Comparison of ENCODE assay signal across 2 cellular contexts in genomic region chr12:52152905-52153317, GRCh38.
TF ChIP-seq lines count a peak whose summit lies in the region.

No MANE protein-coding gene starts in this region.

TF ChIP-seq in IMR-90, 13 proteins besides CTCF, POLR2A, EP300 and RAD21:
- TF ChIP-seq RFX5 (IDR thresholded peaks at IDR 0.05; ENCODE audit: low read depth, low read length) (no peak), MXI1 (IDR thresholded peaks at IDR 0.05; ENCODE audit: borderline replicate concordance, low read depth, low read length) (no peak), NFE2L2 (IDR thresholded peaks at IDR 0.05; ENCODE audit: low read depth, low read length) (no peak), CEBPB (IDR thresholded peaks at IDR 0.05; ENCODE audit: low read depth, low read length) (no peak), ELK1 (IDR thresholded peaks at IDR 0.05; ENCODE audit: borderline replicate concordance, low read depth, low read length) (no peak), SMC3 (IDR thresholded peaks at IDR 0.05; ENCODE audit: low read depth, low read length) (no peak), RCOR1 (IDR thresholded peaks at IDR 0.05; ENCODE audit: insufficient replicate concordance, low read length) (no peak), CHD1 (IDR thresholded peaks at IDR 0.05; ENCODE audit: low read depth, low read length) (no peak), USF2 (IDR thresholded peaks at IDR 0.05; ENCODE audit: low read depth, low read length) (no peak), FOS (IDR thresholded peaks at IDR 0.05; ENCODE audit: low read depth, low read length) (no peak), MAZ (IDR thresholded peaks at IDR 0.05; ENCODE audit: borderline replicate concordance, low read depth, low read length) (no peak), BHLHE40 (IDR thresholded peaks at IDR 0.05; ENCODE audit: low read depth, low read length) (no peak), MAFK (IDR thresholded peaks at IDR 0.05; ENCODE audit: low read depth, low read length) (no peak)
TF ChIP-seq in IMR-90: peak in this region for 0.

TF ChIP-seq in endothelial cell of umbilical vein, 7 proteins besides CTCF, POLR2A, EP300 and RAD21:
- no peak for TF ChIP-seq GATA2 (IDR thresholded peaks at IDR 0.05; ENCODE audit: insufficient read depth, insufficient read length, low read depth, low read length)
- no peak for TF ChIP-seq JUN (IDR thresholded peaks at IDR 0.05; ENCODE audit: borderline replicate concordance, insufficient read depth, insufficient read length, low read depth)
- TF ChIP-seq POLR2AphosphoS5 (IDR thresholded peaks at IDR 0.05; ENCODE audit: insufficient read depth, low read depth, low read length): no peak
- no peak for TF ChIP-seq FOS (IDR thresholded peaks at IDR 0.05; ENCODE audit: borderline replicate concordance, insufficient read depth, low read length)
- no peak for TF ChIP-seq MYC (IDR thresholded peaks at IDR 0.05; ENCODE audit: low read depth, low read length)
- TF ChIP-seq MAX (IDR thresholded peaks at IDR 0.05; ENCODE audit: insufficient read depth, insufficient read length): no peak
- no peak for TF ChIP-seq EZH2 (IDR thresholded peaks at IDR 0.05; ENCODE audit: borderline replicate concordance, low read depth, low read length, severe bottlenecking)
